9 cellular contexts compared by ENCODE assay signal in the genomic region with DNA sequence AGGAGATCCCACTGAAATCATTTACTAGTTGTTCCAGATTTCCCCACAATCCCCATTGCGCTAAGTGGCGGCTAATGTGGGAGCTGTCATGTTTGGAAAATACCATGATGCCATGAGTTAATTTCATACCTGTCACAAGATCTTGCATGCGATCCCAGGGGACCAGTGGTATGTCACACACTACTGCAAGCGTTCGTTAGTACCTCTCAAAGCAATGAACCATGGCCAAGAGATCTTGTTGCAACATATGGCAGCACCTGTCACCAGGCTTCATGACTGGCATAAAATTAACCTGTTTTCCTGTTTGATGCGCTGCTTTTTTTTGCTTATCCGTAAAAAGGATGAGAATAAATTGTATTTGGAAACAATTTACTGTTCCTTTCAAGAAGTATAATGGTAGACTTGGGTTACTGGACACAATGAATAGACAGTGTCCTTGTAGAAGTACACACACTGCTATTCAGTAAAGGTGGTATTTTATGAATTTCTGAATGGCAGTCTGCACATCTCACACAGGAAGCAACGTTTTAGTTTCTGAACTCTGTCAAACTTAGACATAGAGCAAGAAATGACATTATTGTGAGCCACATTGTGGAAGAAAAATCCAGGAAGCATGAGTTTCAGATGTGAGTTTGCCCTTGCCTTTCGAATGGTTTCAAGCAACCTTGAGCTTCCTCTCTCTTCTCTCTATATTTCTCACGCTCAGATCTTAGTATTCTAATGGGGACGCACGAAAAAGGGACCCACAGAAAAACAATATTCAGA.
DNase-seq lines count a peak whose midpoint lies in the region; ATAC-seq and TF ChIP-seq lines count a peak whose summit lies in the region.
"Had no signal": no experiment of that assay in that cellular context is flagged by ENCODE, and none has a peak within 500 bp of the region (broad histone marks: within the 10 kb centered on the region; RNA-seq: fewer than 3 reads in every experiment).

No MANE protein-coding gene starts in this region.

- peak overlapping the region in 1 of 4 donors; percentile 16 for H3K27ac ChIP-seq in esophagus squamous epithelium
- H3K27ac ChIP-seq: esophagus muscularis mucosa had no signal

- peak; percentile 40 for DNase-seq in COLO668 (lab: John Stamatoyannopoulos, UW; ENCODE audit: unreplicated experiment)
- peak; percentile 47 for DNase-seq in NCI-H69 (lab: John Stamatoyannopoulos, UW)
- DNase-seq in GF-D8 (lab: John Stamatoyannopoulos, UW), result no peak
- DNase-seq in esophagus squamous epithelium (lab: John Stamatoyannopoulos, UW), result no peak
- DNase-seq in SW480 (ENCODE audit: low spot score), result no peak
- no peak for DNase-seq in H4 (ENCODE audit: low spot score)

- no peaks in the 10 kb centered on the region for H3K9me3 ChIP-seq in esophagus squamous epithelium

- no peaks in the 10 kb centered on the region for H3K27me3 ChIP-seq in esophagus squamous epithelium
- H3K27me3 ChIP-seq: esophagus muscularis mucosa had no signal

- 68 to 81% methylated on average over 12 of the region's 12 CpGs for whole genome bisulfite sequencing in esophagus squamous epithelium, 2 donors

- no peak for TF ChIP-seq POLR2A in esophagus squamous epithelium (IDR thresholded peaks at IDR 0.05)

- TF ChIP-seq CTCF in esophagus squamous epithelium (IDR thresholded peaks at IDR 0.05), result no peak

- no peaks in the 10 kb centered on the region for H3K4me1 ChIP-seq in esophagus squamous epithelium
- H3K4me1 ChIP-seq: esophagus muscularis mucosa had no signal

- intact Hi-C loops in esophagus squamous epithelium (cut with DNase I), result no loop called here

- H3K36me3 ChIP-seq in esophagus squamous epithelium, result no peaks in the 10 kb centered on the region
- H3K36me3 ChIP-seq: esophagus muscularis mucosa had no signal

- no peak overlapping the region for H3K4me3 ChIP-seq in esophagus squamous epithelium
- H3K4me3 ChIP-seq: esophagus muscularis mucosa had no signal

- peak; percentile 61 for ATAC-seq in GM19372 (IDR thresholded peaks at IDR 0.05; ENCODE audit: low read depth, unreplicated experiment)
- ATAC-seq in HG03097 (IDR thresholded peaks at IDR 0.05; ENCODE audit: low FRiP score, unreplicated experiment), result peak; percentile 75

Comparison
In these comparisons a context has a peak if more than half of its experiments do, and no peak if none do; other contexts are left out.
1. DNase-seq: peak in COLO668 (single experiment) and NCI-H69 (single experiment); none in GF-D8 (single experiment), esophagus squamous epithelium (single experiment), SW480 (single experiment) and H4 (single experiment).